29 cellular contexts compared by ENCODE assay signal in the genomic region with DNA sequence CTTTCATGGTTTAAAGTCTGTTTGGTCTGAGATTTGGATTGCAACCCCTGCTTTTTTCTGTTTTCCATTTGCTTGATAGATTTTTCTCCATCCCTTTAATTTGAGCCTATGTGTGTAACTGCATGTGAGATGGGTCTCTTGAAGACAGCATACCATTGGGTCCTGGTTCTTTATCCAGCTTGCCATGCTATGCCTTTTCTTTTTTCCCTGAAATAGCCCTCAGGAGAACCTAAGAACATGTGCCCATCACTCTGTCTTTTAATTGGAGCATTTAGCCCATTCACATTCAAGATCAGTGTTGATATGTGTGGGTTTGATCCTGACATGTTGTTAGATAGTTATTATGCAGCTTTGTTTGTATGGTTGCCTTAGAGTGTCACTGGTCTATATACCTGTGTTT.
"Had no signal": no experiment of that assay in that cellular context is flagged by ENCODE, and none has a peak within 500 bp of the region (broad histone marks: within the 10 kb centered on the region; RNA-seq: fewer than 3 reads in every experiment).

No MANE protein-coding gene starts in this region.

- H3K36me3 ChIP-seq: colonic mucosa, esophagus muscularis mucosa, esophagus squamous epithelium, gastrocnemius medialis, gastroesophageal sphincter, heart left ventricle, heart right ventricle had no signal

- DNase-seq: colonic mucosa; cortex of kidney; dermis blood vessel endothelial cell; dorsolateral prefrontal cortex; effector CD4-positive, alpha-beta T cell; effector CD8-positive, alpha-beta T cell; effector memory CD4-positive, alpha-beta T cell; effector memory CD8-positive, alpha-beta T cell; endodermal cell; esophagus squamous epithelium; foreskin fibroblast; foreskin keratinocyte; foreskin melanocyte; gastrocnemius medialis; head of caudate nucleus; heart left ventricle; heart right ventricle; hippocampal formation had no signal

- H3K4me1 ChIP-seq: colonic mucosa, esophagus muscularis mucosa, gastrocnemius medialis, gastroesophageal sphincter, heart left ventricle, heart right ventricle had no signal

- H3K79me2 ChIP-seq: hepatocyte had no signal

- H3K27me3 ChIP-seq: colonic mucosa, esophagus muscularis mucosa, esophagus squamous epithelium, foreskin keratinocyte, gastrocnemius medialis, gastroesophageal sphincter, heart left ventricle, heart right ventricle, hepatocyte had no signal

- H2AFZ ChIP-seq: hepatocyte had no signal

- H3K4me3 ChIP-seq: colonic mucosa, coronary artery, dorsolateral prefrontal cortex, esophagus muscularis mucosa, esophagus squamous epithelium, gastrocnemius medialis, gastroesophageal sphincter, heart left ventricle, heart right ventricle, hepatocyte had no signal

- H3K4me2 ChIP-seq: hepatocyte had no signal

- H3K27me3 Mint-ChIP-seq: dendritic cell treated with granulocyte-macrophage colony-stimulating factor and Interleukin-4, amounts not matched to agents 40 ng/mL and 50 ng/mL, for 4 days had no signal

- H3K27ac ChIP-seq: colonic mucosa, coronary artery, dorsolateral prefrontal cortex, epithelial cell of prostate, esophagus muscularis mucosa, esophagus squamous epithelium, foreskin keratinocyte, gastrocnemius medialis, gastroesophageal sphincter, heart left ventricle, heart right ventricle, hepatocyte had no signal

- H3K4me3 Mint-ChIP-seq: dendritic cell treated with granulocyte-macrophage colony-stimulating factor and Interleukin-4, amounts not matched to agents 40 ng/mL and 50 ng/mL, for 4 days; effector memory CD8-positive, alpha-beta T cell; endodermal cell had no signal

- H3K27ac Mint-ChIP-seq: dendritic cell treated with granulocyte-macrophage colony-stimulating factor and Interleukin-4, amounts not matched to agents 40 ng/mL and 50 ng/mL, for 4 days; effector memory CD8-positive, alpha-beta T cell; endodermal cell had no signal

- H3K9me3 ChIP-seq: colonic mucosa, gastrocnemius medialis had no signal

- FAIRE-seq: colon, endometrium, endothelial cell of umbilical vein, frontal cortex had no signal

- ATAC-seq: effector memory CD8-positive, alpha-beta T cell; esophagus mucosa; foreskin keratinocyte; gastrocnemius medialis; gastroesophageal sphincter; heart left ventricle; heart right ventricle had no signal
